In genomic region chr10:76197293-76197692, GRCh38 we compare ENCODE assay signal across 21 cellular contexts.
DNase-seq lines count a peak whose midpoint lies in the region; ATAC-seq, FAIRE-seq and TF ChIP-seq lines count a peak whose summit lies in the region.
"Had no signal": no experiment of that assay in that cellular context is flagged by ENCODE, and none has a peak within 500 bp of the region (broad histone marks: within the 10 kb centered on the region; RNA-seq: fewer than 3 reads in every experiment).

No MANE protein-coding gene starts in this region.

- no peaks in the 10 kb centered on the region for H3K9me3 Mint-ChIP-seq in activated T-cell treated with anti-CD3 and anti-CD28 coated beads, Interleukin-2, amount 50 U/mL, for 4 hours
- H3K9me3 Mint-ChIP-seq in WTC11: peaks cover 4% of the 10 kb centered on the region; the same call in 1 of the 2 replicates

- H3K36me3 Mint-ChIP-seq in activated T-cell treated with anti-CD3 and anti-CD28 coated beads, Interleukin-2, amount 50 U/mL, for 4 hours (ENCODE audit: insufficient read depth): no peaks in the 10 kb centered on the region
- no peaks in the 10 kb centered on the region for H3K36me3 Mint-ChIP-seq in WTC11
- H3K36me3 Mint-ChIP-seq: CD4-positive, alpha-beta memory T cell had no signal

- no peak for TF ChIP-seq RAD21 in HepG2 (CRISPR knock-in tag; IDR thresholded peaks at IDR 0.05)

- intact Hi-C loops in HepG2 (cut with micrococcal nuclease; ENCODE audit: unreplicated experiment): no loop called here

- H3K4me3 Mint-ChIP-seq in activated T-cell treated with anti-CD3 and anti-CD28 coated beads, Interleukin-2, amount 50 U/mL, for 4 hours: no peak overlapping the region
- H3K4me3 Mint-ChIP-seq in WTC11: no peak overlapping the region
- H3K4me3 Mint-ChIP-seq: CD4-positive, alpha-beta memory T cell had no signal

- H3K4me1 ChIP-seq in HepG2 (ENCODE audit: insufficient read depth, low read length): peaks cover 25% of the 10 kb centered on the region

- no TSS peak for BruUV-seq in HepG2 (replicated peaks; lab: Mats Ljungman, UMichigan)

- WGBS in HepG2 (ENCODE audit: low lambda C conversion rate): 95% methylated on average over 4 of the region's 4 CpGs

- DNase-seq in NCI-H748 (lab: John Stamatoyannopoulos, UW; ENCODE audit: unreplicated experiment) (peak; percentile 1), NCI-H748 treated with DMSO at 0.1 percent for 48 hours (lab: John Stamatoyannopoulos, UW) (no peak), M059J (ENCODE audit: low read depth) (peak; percentile 23), NCI-H146 (lab: John Stamatoyannopoulos, UW) (peak; percentile 46), HepG2 (ENCODE audit: low spot score) (no peak), WTC11 (ENCODE audit: low spot score) (no peak)
- DNase-seq in activated T-cell treated with anti-CD3 and anti-CD28 coated beads, Interleukin-2, amount 50 U/mL, for 4 hours: no peak
- DNase-seq: C1 segment of cervical spinal cord; Calu3; CD4-positive, alpha-beta memory T cell; COR-L47; DMS79; EL; GDM1; GM23248; H7; HCEC 1CT had no signal

- 0 out of 2 replicates have a peak overlapping the region, but pooled peaks have one; percentile 64 for H3K4me2 ChIP-seq in HepG2 (ENCODE audit: low read depth, low read length)

- TF ChIP-seq EP300 in HepG2 (IDR thresholded peaks at IDR 0.05; ENCODE audit: low read depth in 2 of 2, low read length in 2 of 2) (no peak), HepG2 (CRISPR knock-in tag; IDR thresholded peaks at IDR 0.05; ENCODE audit: borderline replicate concordance) (no peak)

- H3K27me3 Mint-ChIP-seq in activated T-cell treated with anti-CD3 and anti-CD28 coated beads, Interleukin-2, amount 50 U/mL, for 4 hours (ENCODE audit: low read depth): no peaks in the 10 kb centered on the region
- H3K27me3 Mint-ChIP-seq in WTC11 (ENCODE audit: low read depth): peaks cover 6% of the 10 kb centered on the region; the same call in 1 of the 2 replicates
- H3K27me3 Mint-ChIP-seq: CD4-positive, alpha-beta memory T cell had no signal

- TF ChIP-seq POLR2A in HepG2 (IDR thresholded peaks at IDR 0.05; ENCODE audit: insufficient read depth in 1 of 2, low read depth in 2 of 2, low read length in 2 of 2): no peak

- no peaks in the 10 kb centered on the region for H3K36me3 ChIP-seq in HepG2 (replicated peaks in 1 of 2; ENCODE audit: control insufficient read depth in 1 of 2, insufficient read depth in 2 of 2, low read length in 2 of 2)

- POLR2A ChIA-PET in HepG2 (lab: Yijun Ruan, JAX) (no interaction called here), WTC11 (lab: Charles Lee) (no interaction called here)

- no peaks in the 10 kb centered on the region for H3K9me3 ChIP-seq in HepG2 (ENCODE audit: low read length)

- no peaks in the 10 kb centered on the region for H3K27me3 ChIP-seq in HepG2 (ENCODE audit: control insufficient read depth in 1 of 2, insufficient read depth in 2 of 2, low read length in 2 of 2)

- no peaks in the 10 kb centered on the region for H4K20me1 ChIP-seq in HepG2 (ENCODE audit: insufficient read depth, low read length)

- FAIRE-seq in HepG2 (lab: Jason Lieb, UNC): no peak
- FAIRE-seq: GM12878, GM18507, H1 had no signal

- H3K27ac ChIP-seq in HepG2 (ENCODE audit: extremely low read length, insufficient read depth, low read length): no peak overlapping the region
- H3K27ac ChIP-seq: GM23248 had no signal

- no peak overlapping the region for H3K9ac ChIP-seq in HepG2 (ENCODE audit: insufficient read depth, low read depth, low read length)
- H3K9ac ChIP-seq: GM23248 had no signal

- H3K79me2 ChIP-seq in HepG2 (ENCODE audit: insufficient read depth, low read length): no peaks in the 10 kb centered on the region

- H3K4me1 Mint-ChIP-seq in activated T-cell treated with anti-CD3 and anti-CD28 coated beads, Interleukin-2, amount 50 U/mL, for 4 hours (ENCODE audit: low read depth): no peaks in the 10 kb centered on the region
- peaks cover 37% of the 10 kb centered on the region for H3K4me1 Mint-ChIP-seq in WTC11
- H3K4me1 Mint-ChIP-seq: CD4-positive, alpha-beta memory T cell had no signal

- in situ Hi-C loops in HepG2 (cut with HindIII; ENCODE audit: extremely low pct_ligation_motif_present, low pct_unique_long_range_greater_than_20kb): no loop called here

- H3K27ac Mint-ChIP-seq in WTC11: no peak overlapping the region
- H3K27ac Mint-ChIP-seq: CD4-positive, alpha-beta memory T cell had no signal

- CTCF ChIA-PET in HepG2 (lab: Yijun Ruan, JAX; ENCODE audit: low intra/inter-chr PET ratio, low total read pairs) (no interaction called here), WTC11 (lab: Charles Lee) (no interaction called here)

- H3K4me3 ChIP-seq in HepG2 (replicated peaks in 1 of 3; ENCODE audit: insufficient read depth in 1 of 3, low read depth in 2 of 3, low read length in 3 of 3): no peak overlapping the region
- H3K4me3 ChIP-seq: GM12878, GM23248 had no signal

- no peak for ATAC-seq in HepG2
- no peak for ATAC-seq in activated T-cell treated with anti-CD3 and anti-CD28 coated beads, Interleukin-2, amount 50 U/mL, for 4 hours
- ATAC-seq in WTC11: no peak
- ATAC-seq in GM18498 (IDR thresholded peaks at IDR 0.05; ENCODE audit: unreplicated experiment): no peak
- ATAC-seq: GM12878 had no signal

- H2AFZ ChIP-seq in HepG2 (ENCODE audit: low read length): no peak overlapping the region
- H2AFZ ChIP-seq: GM23248 had no signal

- TF ChIP-seq CTCF in HepG2 (CRISPR knock-in tag; IDR thresholded peaks at IDR 0.05) (no peak), WTC11 (IDR thresholded peaks at IDR 0.05) (no peak)

TF ChIP-seq in HepG2, 621 proteins besides CTCF, POLR2A, EP300 and RAD21:
- TF ChIP-seq ZBTB33 (CRISPR knock-in tag; IDR thresholded peaks at IDR 0.05) (peak; percentile 39; the same call in 1 of the 2 replicates), KDM6A (CRISPR knock-in tag; IDR thresholded peaks at IDR 0.05; ENCODE audit: low read depth) (no peak)

TF ChIP-seq in WTC11, 78 proteins besides CTCF, POLR2A, EP300 and RAD21:
- TF ChIP-seq TEAD1 (CRISPR knock-in tag; IDR thresholded peaks at IDR 0.05) (no peak), ZNF317 (CRISPR knock-in tag; IDR thresholded peaks at IDR 0.05; ENCODE audit: borderline replicate concordance, low read depth) (no peak), RELA (CRISPR knock-in tag; IDR thresholded peaks at IDR 0.05; ENCODE audit: borderline replicate concordance) (no peak), ATF1 (CRISPR knock-in tag; IDR thresholded peaks at IDR 0.05) (no peak), GTF2I (CRISPR knock-in tag; conservative IDR thresholded peaks at IDR 0.05) (no peak)

Comparison
In these comparisons a context has a peak if more than half of its experiments do, and no peak if none do; other contexts are left out.
1. DNase-seq: peak in NCI-H748 (single experiment), M059J (single experiment) and NCI-H146 (single experiment); none in NCI-H748 treated with DMSO at 0.1 percent for 48 hours (single experiment), HepG2 (single experiment), activated T-cell treated with anti-CD3 and anti-CD28 coated beads, Interleukin-2, amount 50 U/mL, for 4 hours (single experiment) and WTC11 (single experiment).